In the genomic region with DNA sequence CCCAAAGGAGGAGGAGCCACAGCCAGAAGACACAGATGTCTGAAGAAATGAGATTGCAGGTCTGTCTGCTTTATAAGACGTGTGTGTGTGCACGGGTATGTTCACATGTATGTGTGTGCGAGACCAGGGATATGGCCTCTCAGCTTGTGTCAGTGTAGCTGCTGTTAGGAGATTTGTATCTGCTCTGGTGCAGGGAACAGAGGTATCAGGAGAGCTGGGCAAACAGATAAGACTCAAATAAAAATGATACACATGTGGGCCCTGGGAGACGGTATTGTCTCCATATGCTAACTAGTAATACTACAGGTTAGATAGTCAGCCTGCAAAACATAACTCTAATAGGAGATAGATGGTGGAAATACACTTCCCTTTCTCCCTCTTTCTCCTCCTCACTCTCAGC, we compare ENCODE assay signal across 8 cellular contexts.
"Had no signal": no experiment of that assay in that cellular context is flagged by ENCODE, and none has a peak within 500 bp of the region (broad histone marks: within the 10 kb centered on the region; RNA-seq: fewer than 3 reads in every experiment).

No MANE protein-coding gene starts in this region.

- H2AFZ ChIP-seq: GM23248 had no signal

- ATAC-seq: HCT116, HepG2 had no signal

- DNase-seq: GM23248, GOT3, H7, HFFc6 had no signal

- H3K4me1 ChIP-seq: HAP-1 had no signal

- H3K9ac ChIP-seq: GM23248 had no signal

- H3K4me3 ChIP-seq: GM23248, HAP-1 had no signal

- H3K27ac ChIP-seq: GM23248, HL-60 had no signal

- H3K9me3 ChIP-seq: HAP-1 had no signal

- H3K36me3 ChIP-seq: HAP-1 had no signal
